20 cellular contexts compared by ENCODE assay signal in genomic region chr22:41820447-41820846, GRCh38. TPM values are rescaled to one million over a fixed set of nuclear protein-coding genes. Genes with fewer than 3 reads are reported as not detected.
DNase-seq lines count a peak whose midpoint lies in the region; ATAC-seq and TF ChIP-seq lines count a peak whose summit lies in the region.
"Had no signal": no experiment of that assay in that cellular context is flagged by ENCODE, and none has a peak within 500 bp of the region (broad histone marks: within the 10 kb centered on the region; RNA-seq: fewer than 3 reads in every experiment).

No MANE protein-coding gene starts in this region.

- H3K36me3 Mint-ChIP-seq in activated CD8-positive, alpha-beta T cell treated with anti-CD3 and anti-CD28 coated beads for 36 hours (ENCODE audit: low read depth) = peaks cover 13% of the 10 kb centered on the region
- H3K36me3 Mint-ChIP-seq in activated CD8-positive, alpha-beta T cell treated with anti-CD3 and anti-CD28 coated beads, Interleukin-2, amount 10 ng/mL, durations not matched to agents 7 days and 5 days (ENCODE audit: low read depth) = peaks cover 36% of the 10 kb centered on the region
- H3K36me3 Mint-ChIP-seq in CD4-positive, alpha-beta memory T cell = peaks cover 25 to 50% of the 10 kb centered on the region in 2 donors
- H3K36me3 Mint-ChIP-seq in endothelial cell (ENCODE audit: low read depth, unreplicated experiment) = peaks cover 5% of the 10 kb centered on the region

- no peak overlapping the region for H3K4me3 Mint-ChIP-seq in activated CD8-positive, alpha-beta T cell treated with anti-CD3 and anti-CD28 coated beads for 36 hours
- H3K4me3 Mint-ChIP-seq in activated CD8-positive, alpha-beta T cell treated with anti-CD3 and anti-CD28 coated beads, Interleukin-2, amount 10 ng/mL, durations not matched to agents 7 days and 5 days = no peak overlapping the region
- H3K4me3 Mint-ChIP-seq in CD4-positive, alpha-beta memory T cell = no peak overlapping the region
- peak overlapping the region; percentile 48 for H3K4me3 Mint-ChIP-seq in endothelial cell (ENCODE audit: unreplicated experiment)
- H3K4me3 Mint-ChIP-seq: GM23338 had no signal

- H3K27ac Mint-ChIP-seq in activated CD8-positive, alpha-beta T cell treated with anti-CD3 and anti-CD28 coated beads for 36 hours = peak overlapping the region; percentile 25
- no peak overlapping the region for H3K27ac Mint-ChIP-seq in activated CD8-positive, alpha-beta T cell treated with anti-CD3 and anti-CD28 coated beads, Interleukin-2, amount 10 ng/mL, durations not matched to agents 7 days and 5 days
- H3K27ac Mint-ChIP-seq in CD4-positive, alpha-beta memory T cell = peak overlapping the region in 4 of 7 donors; percentile 2 to 79 (median 69)
- H3K27ac Mint-ChIP-seq in endothelial cell (ENCODE audit: unreplicated experiment) = peak overlapping the region; percentile 3
- H3K27ac Mint-ChIP-seq: GM23338 had no signal

- no peak overlapping the region for H3K27ac ChIP-seq in CD4-positive, alpha-beta memory T cell (ENCODE audit: low read depth, low read length)
- H3K27ac ChIP-seq: HL-60 had no signal

- peaks cover 5% of the 10 kb centered on the region for H3K4me1 ChIP-seq in CD4-positive, alpha-beta memory T cell (ENCODE audit: insufficient read depth, low read length)

- ATAC-seq in activated CD8-positive, alpha-beta T cell treated with anti-CD3 and anti-CD28 coated beads for 36 hours = no peak
- ATAC-seq in activated CD8-positive, alpha-beta T cell treated with anti-CD3 and anti-CD28 coated beads, Interleukin-2, amount 10 ng/mL, durations not matched to agents 7 days and 5 days = no peak
- ATAC-seq: GM23338 had no signal

- POLR2A ChIA-PET in activated CD8-positive, alpha-beta T cell treated with anti-CD3 and anti-CD28 coated beads for 36 hours (lab: Charles Lee) = interaction anchor here (3.2 kb wide), 1 partner anchor 120 kb away, joined by 10 read pairs; no protein-coding TSS in a partner anchor
- POLR2A ChIA-PET in activated CD8-positive, alpha-beta T cell treated with anti-CD3 and anti-CD28 coated beads, Interleukin-2, amount 10 ng/mL, durations not matched to agents 7 days and 5 days (lab: Charles Lee) = no interaction called here
- POLR2A ChIA-PET in CD4-positive, alpha-beta memory T cell (lab: Charles Lee; ENCODE audit: partially characterized antibody) = interaction anchor here (0.7 to 5.9 kb wide), 2 partner anchors 38 to 120 kb away, joined by 3 to 63 read pairs; no protein-coding TSS in a partner anchor

- no peaks in the 10 kb centered on the region for H3K27me3 Mint-ChIP-seq in activated CD8-positive, alpha-beta T cell treated with anti-CD3 and anti-CD28 coated beads for 36 hours
- no peaks in the 10 kb centered on the region for H3K27me3 Mint-ChIP-seq in activated CD8-positive, alpha-beta T cell treated with anti-CD3 and anti-CD28 coated beads, Interleukin-2, amount 10 ng/mL, durations not matched to agents 7 days and 5 days (ENCODE audit: low read depth)
- no peaks in the 10 kb centered on the region for H3K27me3 Mint-ChIP-seq in CD4-positive, alpha-beta memory T cell
- peaks cover 11% of the 10 kb centered on the region for H3K27me3 Mint-ChIP-seq in endothelial cell (ENCODE audit: unreplicated experiment)

- CTCF ChIA-PET in activated CD8-positive, alpha-beta T cell treated with anti-CD3 and anti-CD28 coated beads for 36 hours (lab: Charles Lee) = interaction anchor here (1.6 kb wide), 1 partner anchor 120 kb away, joined by 6 read pairs; no protein-coding TSS in a partner anchor
- CTCF ChIA-PET in activated CD8-positive, alpha-beta T cell treated with anti-CD3 and anti-CD28 coated beads, Interleukin-2, amount 10 ng/mL, durations not matched to agents 7 days and 5 days (lab: Charles Lee) = interaction anchor here (0.7 kb wide), 1 partner anchor 120 kb away, joined by 3 read pairs; no protein-coding TSS in a partner anchor
- CTCF ChIA-PET in CD4-positive, alpha-beta memory T cell (lab: Charles Lee; ENCODE audit: partially characterized antibody) = interaction anchor here (1.7 to 3.9 kb wide), 6 partner anchors 19 to 123 kb away, joined by 5 to 52 read pairs (median 16); partner anchors contain the start of gene CCDC134

- H3K4me1 Mint-ChIP-seq in activated CD8-positive, alpha-beta T cell treated with anti-CD3 and anti-CD28 coated beads for 36 hours (ENCODE audit: low read depth) = peaks cover 27% of the 10 kb centered on the region
- peaks cover 19% of the 10 kb centered on the region for H3K4me1 Mint-ChIP-seq in activated CD8-positive, alpha-beta T cell treated with anti-CD3 and anti-CD28 coated beads, Interleukin-2, amount 10 ng/mL, durations not matched to agents 7 days and 5 days (ENCODE audit: low read depth)
- H3K4me1 Mint-ChIP-seq in CD4-positive, alpha-beta memory T cell = peaks cover 5 to 16% (median 10%) of the 10 kb centered on the region in 4 donors
- peaks cover 42% of the 10 kb centered on the region for H3K4me1 Mint-ChIP-seq in endothelial cell (ENCODE audit: unreplicated experiment)

- no peak for TF ChIP-seq CTCF in activated CD8-positive, alpha-beta T cell treated with anti-CD3 and anti-CD28 coated beads for 36 hours (IDR thresholded peaks at IDR 0.05)
- TF ChIP-seq CTCF in endothelial cell (IDR thresholded peaks at IDR 0.05; ENCODE audit: unreplicated experiment) = no peak
- no peak for TF ChIP-seq CTCF in GM10266 (IDR thresholded peaks at IDR 0.05; ENCODE audit: control insufficient read depth, insufficient read depth, low read depth, missing control alignments)

- no peak for DNase-seq in activated CD8-positive, alpha-beta T cell treated with anti-CD3 and anti-CD28 coated beads for 36 hours
- DNase-seq in activated CD8-positive, alpha-beta T cell treated with anti-CD3 and anti-CD28 coated beads, Interleukin-2, amount 10 ng/mL, durations not matched to agents 7 days and 5 days = no peak
- no peak for DNase-seq in CD4-positive, alpha-beta memory T cell
- DNase-seq in endothelial cell (ENCODE audit: low spot score) (no peak), retina (peak; percentile 9), SKM-1 (lab: John Stamatoyannopoulos, UW; ENCODE audit: unreplicated experiment) (no peak), GM10266 (ENCODE audit: extremely low spot score) (no peak), HUDEP-2 (lab: John Stamatoyannopoulos, UW; ENCODE audit: unreplicated experiment in 76 of 76) (no peak)
- DNase-seq: C1 segment of cervical spinal cord; DMS 273 treated with DMSO at 0.1 percent for 48 hours; GDM1; MV-4-11; NCI-H1417; NCI-H187 treated with DMSO at 0.1 percent for 48 hours; NCI-H446; NCI-H69; NK-92 treated with Interleukin-12 subunit alpha and Interleukin-12 subunit beta, amount 100 ng/mL, for 24 hours; OCI-M1 had no signal

- H3K9me3 Mint-ChIP-seq in activated CD8-positive, alpha-beta T cell treated with anti-CD3 and anti-CD28 coated beads for 36 hours = no peaks in the 10 kb centered on the region
- H3K9me3 Mint-ChIP-seq in activated CD8-positive, alpha-beta T cell treated with anti-CD3 and anti-CD28 coated beads, Interleukin-2, amount 10 ng/mL, durations not matched to agents 7 days and 5 days (ENCODE audit: insufficient read depth) = no peaks in the 10 kb centered on the region
- no peaks in the 10 kb centered on the region for H3K9me3 Mint-ChIP-seq in CD4-positive, alpha-beta memory T cell
- H3K9me3 Mint-ChIP-seq in endothelial cell (ENCODE audit: unreplicated experiment) = no peaks in the 10 kb centered on the region
- H3K9me3 Mint-ChIP-seq: GM23338 had no signal

- peaks cover 3% of the 10 kb centered on the region for H3K36me3 ChIP-seq in CD4-positive, alpha-beta memory T cell (ENCODE audit: insufficient read depth, low read length)

- intact Hi-C loops in activated CD8-positive, alpha-beta T cell treated with anti-CD3 and anti-CD28 coated beads for 36 hours (cut with micrococcal nuclease) = no loop called here
- intact Hi-C loops in CD4-positive, alpha-beta memory T cell (cut with micrococcal nuclease) = no loop called here

- H3K9me3 ChIP-seq in CD4-positive, alpha-beta memory T cell (ENCODE audit: control insufficient read depth in 1 of 2, low read length in 2 of 2) = no peaks in the 10 kb centered on the region

- no peak overlapping the region for H3K4me3 ChIP-seq in CD4-positive, alpha-beta memory T cell (ENCODE audit: low read length in 2 of 2)
- H3K4me3 ChIP-seq: GM23338 had no signal

- H3K27me3 ChIP-seq in CD4-positive, alpha-beta memory T cell (ENCODE audit: insufficient read depth, low read length) = no peaks in the 10 kb centered on the region

RNA-seq across cellular contexts. Expression of gene SREBF2, which starts 12.5 kb away (rescaled TPM):
- 10 to 100 TPM; 87.1 to 92.9 TPM for total RNA-seq in activated CD8-positive, alpha-beta T cell treated with anti-CD3 and anti-CD28 coated beads for 36 hours
- 10 to 100 TPM; 93.0 to 93.7 TPM for total RNA-seq in activated CD8-positive, alpha-beta T cell treated with anti-CD3 and anti-CD28 coated beads, Interleukin-2, amount 10 ng/mL, durations not matched to agents 7 days and 5 days
- total RNA-seq in CD4-positive, alpha-beta memory T cell = 100 to 1,000 TPM; 109 to 112 TPM
- 10 to 100 TPM; 14.5 to 23.6 TPM for polyA plus RNA-seq in CD4-positive, alpha-beta memory T cell
- total RNA-seq in endothelial cell (ENCODE audit: unreplicated experiment) = 200 TPM

RNA-seq across cellular contexts. Expression of gene CCDC134, which starts 20.0 kb away (rescaled TPM):
- 10 to 100 TPM; 15.2 to 15.9 TPM for total RNA-seq in activated CD8-positive, alpha-beta T cell treated with anti-CD3 and anti-CD28 coated beads for 36 hours
- 10 to 100 TPM; 20.3 to 20.9 TPM for total RNA-seq in activated CD8-positive, alpha-beta T cell treated with anti-CD3 and anti-CD28 coated beads, Interleukin-2, amount 10 ng/mL, durations not matched to agents 7 days and 5 days
- 10 to 100 TPM; 23.2 to 27.8 TPM for total RNA-seq in CD4-positive, alpha-beta memory T cell
- polyA plus RNA-seq in CD4-positive, alpha-beta memory T cell = 1 to 10 TPM; 1.2 to 2.7 TPM
- 8.8 TPM for total RNA-seq in endothelial cell (ENCODE audit: unreplicated experiment)
